ENCODE assay signal across 1 cellular context in genomic region chr9:6080154-6080716, GRCh38.
TF ChIP-seq lines count a peak whose summit lies in the region.

No MANE protein-coding gene starts in this region.

TF ChIP-seq in HepG2, 621 proteins besides CTCF, POLR2A, EP300 and RAD21 (continued from another document):
- no peak for TF ChIP-seq ZBTB40 (IDR thresholded peaks at IDR 0.05)
- TF ChIP-seq ZBTB40 (CRISPR knock-in tag; IDR thresholded peaks at IDR 0.05) = no peak
- TF ChIP-seq, protein P1, sequence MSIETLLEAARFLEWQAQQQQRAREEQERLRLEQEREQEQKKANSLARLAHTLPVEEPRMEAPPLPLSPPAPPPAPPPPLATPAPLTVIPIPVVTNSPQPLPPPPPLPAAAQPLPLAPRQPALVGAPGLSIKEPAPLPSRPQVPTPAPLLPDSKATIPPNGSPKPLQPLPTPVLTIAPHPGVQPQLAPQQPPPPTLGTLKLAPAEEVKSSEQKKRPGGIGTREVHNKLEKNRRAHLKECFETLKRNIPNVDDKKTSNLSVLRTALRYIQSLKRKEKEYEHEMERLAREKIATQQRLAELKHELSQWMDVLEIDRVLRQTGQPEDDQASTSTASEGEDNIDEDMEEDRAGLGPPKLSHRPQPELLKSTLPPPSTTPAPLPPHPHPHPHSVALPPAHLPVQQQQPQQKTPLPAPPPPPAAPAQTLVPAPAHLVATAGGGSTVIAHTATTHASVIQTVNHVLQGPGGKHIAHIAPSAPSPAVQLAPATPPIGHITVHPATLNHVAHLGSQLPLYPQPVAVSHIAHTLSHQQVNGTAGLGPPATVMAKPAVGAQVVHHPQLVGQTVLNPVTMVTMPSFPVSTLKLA (IDR thresholded peaks at IDR 0.05) = no peak
- TF ChIP-seq DMAP1 (CRISPR knock-in tag; IDR thresholded peaks at IDR 0.05) = 0 out of 2 replicates have a peak, but pooled peaks have one; percentile 33
- TF ChIP-seq CEBPG (CRISPR knock-in tag; IDR thresholded peaks at IDR 0.05) = peak; percentile 23; the same call in 1 of the 2 replicates
- TF ChIP-seq ZFP90 (CRISPR knock-in tag; IDR thresholded peaks at IDR 0.05; ENCODE audit: borderline replicate concordance) = no peak
- no peak for TF ChIP-seq ZMYM3 (CRISPR knock-in tag; IDR thresholded peaks at IDR 0.05)
- no peak for TF ChIP-seq TCF7 (IDR thresholded peaks at IDR 0.05; ENCODE audit: low read depth)
- no peak for TF ChIP-seq THYN1 (CRISPR knock-in tag; IDR thresholded peaks at IDR 0.05; ENCODE audit: borderline replicate concordance, low read depth)
- no peak for TF ChIP-seq HDAC6 (IDR thresholded peaks at IDR 0.05; ENCODE audit: low read depth, low read length)
- no peak for TF ChIP-seq FOXC1 (CRISPR knock-in tag; IDR thresholded peaks at IDR 0.05; ENCODE audit: borderline replicate concordance)
- no peak for TF ChIP-seq HES4 (CRISPR knock-in tag; IDR thresholded peaks at IDR 0.05; ENCODE audit: borderline replicate concordance)
- TF ChIP-seq ZNF124 (CRISPR knock-in tag; IDR thresholded peaks at IDR 0.05) = no peak
- TF ChIP-seq RBFOX2 (IDR thresholded peaks at IDR 0.05; ENCODE audit: low read depth, low read length) = no peak
